In genomic region chr5:114018178-114018577, GRCh38 we compare ENCODE assay signal across 11 cellular contexts.
DNase-seq lines count a peak whose midpoint lies in the region; ATAC-seq, FAIRE-seq and TF ChIP-seq lines count a peak whose summit lies in the region.
"Had no signal": no experiment of that assay in that cellular context is flagged by ENCODE, and none has a peak within 500 bp of the region (broad histone marks: within the 10 kb centered on the region; RNA-seq: fewer than 3 reads in every experiment).

No MANE protein-coding gene starts in this region.

- H3K9me3 ChIP-seq in HepG2 (ENCODE audit: low read length) (no peaks in the 10 kb centered on the region), right lobe of liver (no peaks in the 10 kb centered on the region)

- no peak overlapping the region for H3K9ac ChIP-seq in HepG2 (ENCODE audit: insufficient read depth, low read depth, low read length)

- peak; percentile 15 for FAIRE-seq in HepG2 (lab: Jason Lieb, UNC)

- H3K27me3 ChIP-seq in HepG2 (ENCODE audit: control insufficient read depth in 1 of 2, insufficient read depth in 2 of 2, low read length in 2 of 2): no peaks in the 10 kb centered on the region
- no peaks in the 10 kb centered on the region for H3K27me3 ChIP-seq in right lobe of liver

- CTCF ChIA-PET in HepG2 (lab: Yijun Ruan, JAX; ENCODE audit: low intra/inter-chr PET ratio, low total read pairs): no interaction called here

- no peaks in the 10 kb centered on the region for H3K4me1 ChIP-seq in HepG2 (ENCODE audit: insufficient read depth, low read length)
- H3K4me1 ChIP-seq in right lobe of liver: no peaks in the 10 kb centered on the region

- in situ Hi-C loops in HepG2 (cut with HindIII; ENCODE audit: extremely low pct_ligation_motif_present, low pct_unique_long_range_greater_than_20kb): no loop called here
- in situ Hi-C loops in SK-MEL-5 (cut with HindIII; ENCODE audit: low pct_unique_long_range_greater_than_20kb, low sequenced_read_pairs): no loop called here

- intact Hi-C loops in HepG2 (cut with micrococcal nuclease; ENCODE audit: unreplicated experiment): loop anchor here (5.0 kb wide), 1 partner anchor 434 kb away; no protein-coding TSS in a partner anchor
- intact Hi-C loops in right lobe of liver (cut with DNase I): no loop called here
- intact Hi-C loops in activated CD4-positive, alpha-beta T cell treated with anti-CD3 and anti-CD28 coated beads, Interleukin-2, amount 10 ng/mL, durations not matched to agents 24 days and 14 days (cut with micrococcal nuclease): no loop called here

- no peak overlapping the region for H3K27ac Mint-ChIP-seq in activated CD4-positive, alpha-beta T cell treated with anti-CD3 and anti-CD28 coated beads, Interleukin-2, amount 10 ng/mL, durations not matched to agents 24 days and 14 days
- H3K27ac Mint-ChIP-seq in glutamatergic neuron (ENCODE audit: unreplicated experiment): no peak overlapping the region
- H3K27ac Mint-ChIP-seq: CD4-positive, CD25-positive, alpha-beta regulatory T cell had no signal

- no peak overlapping the region for H3K4me3 Mint-ChIP-seq in activated CD4-positive, alpha-beta T cell treated with anti-CD3 and anti-CD28 coated beads, Interleukin-2, amount 10 ng/mL, durations not matched to agents 24 days and 14 days
- H3K4me3 Mint-ChIP-seq in glutamatergic neuron (ENCODE audit: unreplicated experiment): no peak overlapping the region
- H3K4me3 Mint-ChIP-seq: CD4-positive, CD25-positive, alpha-beta regulatory T cell had no signal

- no peaks in the 10 kb centered on the region for H3K27me3 Mint-ChIP-seq in activated CD4-positive, alpha-beta T cell treated with anti-CD3 and anti-CD28 coated beads, Interleukin-2, amount 10 ng/mL, durations not matched to agents 24 days and 14 days
- peaks cover 2% of the 10 kb centered on the region for H3K27me3 Mint-ChIP-seq in glutamatergic neuron (ENCODE audit: unreplicated experiment)
- H3K27me3 Mint-ChIP-seq: CD4-positive, CD25-positive, alpha-beta regulatory T cell had no signal

- H4K20me1 ChIP-seq in HepG2 (ENCODE audit: insufficient read depth, low read length): no peaks in the 10 kb centered on the region

- no TSS peak for BruUV-seq in HepG2 (replicated peaks; lab: Mats Ljungman, UMichigan)

- TF ChIP-seq EP300 in HepG2 (IDR thresholded peaks at IDR 0.05; ENCODE audit: low read depth in 2 of 2, low read length in 2 of 2) (no peak), HepG2 (CRISPR knock-in tag; IDR thresholded peaks at IDR 0.05; ENCODE audit: borderline replicate concordance) (no peak)

- 3% methylated on average over 4 of the region's 4 CpGs for WGBS in HepG2 (ENCODE audit: low lambda C conversion rate)
- WGBS in right lobe of liver (ENCODE audit: insufficient coverage, low coverage, low lambda C conversion rate, missing lambda C conversion rate): 51% methylated on average over 4 of the region's 4 CpGs

- no peaks in the 10 kb centered on the region for H3K79me2 ChIP-seq in HepG2 (ENCODE audit: insufficient read depth, low read length)

- ATAC-seq in HepG2 (peak; percentile 64; the same call in 2 of the 3 replicates), right lobe of liver (no peak), GM18907 (IDR thresholded peaks at IDR 0.05; ENCODE audit: unreplicated experiment) (no peak)

- TF ChIP-seq CTCF in HepG2 (CRISPR knock-in tag; IDR thresholded peaks at IDR 0.05): peak; percentile 34; the same call in 1 of the 2 replicates
- TF ChIP-seq CTCF in right lobe of liver (IDR thresholded peaks at IDR 0.05): peak in 1 of 4 donors; percentile 9
- TF ChIP-seq CTCF in glutamatergic neuron (IDR thresholded peaks at IDR 0.05; ENCODE audit: partially characterized antibody, unreplicated experiment): no peak

- H3K9me3 Mint-ChIP-seq in activated CD4-positive, alpha-beta T cell treated with anti-CD3 and anti-CD28 coated beads, Interleukin-2, amount 10 ng/mL, durations not matched to agents 24 days and 14 days: no peaks in the 10 kb centered on the region
- no peaks in the 10 kb centered on the region for H3K9me3 Mint-ChIP-seq in glutamatergic neuron (ENCODE audit: unreplicated experiment)

- H2AFZ ChIP-seq in HepG2 (ENCODE audit: low read length): no peak overlapping the region

- no peak for TF ChIP-seq RAD21 in HepG2 (CRISPR knock-in tag; IDR thresholded peaks at IDR 0.05)

- no peak overlapping the region for H3K4me3 ChIP-seq in HepG2 (replicated peaks in 1 of 3; ENCODE audit: insufficient read depth in 1 of 3, low read depth in 2 of 3, low read length in 3 of 3)
- H3K4me3 ChIP-seq in right lobe of liver: no peak overlapping the region

- no peak overlapping the region for H3K27ac ChIP-seq in HepG2 (ENCODE audit: extremely low read length, insufficient read depth, low read length)
- H3K27ac ChIP-seq in right lobe of liver: no peak overlapping the region

- DNase-seq in HepG2 (ENCODE audit: low spot score) (peak; percentile 1), right lobe of liver (no peak), SK-MEL-5 (ENCODE audit: low read depth, low spot score) (peak; percentile 25), iPS-NIHi7 (ENCODE audit: extremely low spot score) (peak; percentile 33), NCI-H1930 (lab: John Stamatoyannopoulos, UW) (no peak), glutamatergic neuron (no peak)
- DNase-seq in activated CD4-positive, alpha-beta T cell treated with anti-CD3 and anti-CD28 coated beads, Interleukin-2, amount 10 ng/mL, durations not matched to agents 24 days and 14 days: no peak
- DNase-seq: CD4-positive, CD25-positive, alpha-beta regulatory T cell; effector CD8-positive, alpha-beta T cell; NCI-H510A treated with DMSO at 0.1 percent for 48 hours had no signal

- H3K36me3 ChIP-seq in HepG2 (replicated peaks in 1 of 2; ENCODE audit: control insufficient read depth in 1 of 2, insufficient read depth in 2 of 2, low read length in 2 of 2) (no peaks in the 10 kb centered on the region), right lobe of liver (no peaks in the 10 kb centered on the region)

- H3K36me3 Mint-ChIP-seq in activated CD4-positive, alpha-beta T cell treated with anti-CD3 and anti-CD28 coated beads, Interleukin-2, amount 10 ng/mL, durations not matched to agents 24 days and 14 days (ENCODE audit: low read depth): no peaks in the 10 kb centered on the region
- H3K36me3 Mint-ChIP-seq in glutamatergic neuron (ENCODE audit: unreplicated experiment): no peaks in the 10 kb centered on the region
- H3K36me3 Mint-ChIP-seq: CD4-positive, CD25-positive, alpha-beta regulatory T cell had no signal

- no peaks in the 10 kb centered on the region for H3K4me1 Mint-ChIP-seq in activated CD4-positive, alpha-beta T cell treated with anti-CD3 and anti-CD28 coated beads, Interleukin-2, amount 10 ng/mL, durations not matched to agents 24 days and 14 days
- no peaks in the 10 kb centered on the region for H3K4me1 Mint-ChIP-seq in glutamatergic neuron (ENCODE audit: low read depth, unreplicated experiment)
- H3K4me1 Mint-ChIP-seq: CD4-positive, CD25-positive, alpha-beta regulatory T cell had no signal

- POLR2A ChIA-PET in HepG2 (lab: Yijun Ruan, JAX): no interaction called here

- H3K4me2 ChIP-seq in HepG2 (ENCODE audit: low read depth, low read length): no peak overlapping the region

- TF ChIP-seq POLR2A in HepG2 (IDR thresholded peaks at IDR 0.05; ENCODE audit: insufficient read depth in 1 of 2, low read depth in 2 of 2, low read length in 2 of 2) (no peak), right lobe of liver (IDR thresholded peaks at IDR 0.05) (no peak)

TF ChIP-seq in HepG2, 621 proteins besides CTCF, POLR2A, EP300 and RAD21:
- no peak for TF ChIP-seq ZNF367 (CRISPR knock-in tag; IDR thresholded peaks at IDR 0.05; ENCODE audit: borderline replicate concordance)
- no peak for TF ChIP-seq ZNF446 (CRISPR knock-in tag; IDR thresholded peaks at IDR 0.05)
- no peak for TF ChIP-seq NFKBIZ (CRISPR knock-in tag; IDR thresholded peaks at IDR 0.05)
- no peak for TF ChIP-seq EED (CRISPR knock-in tag; IDR thresholded peaks at IDR 0.05)
- TF ChIP-seq STAG1 (CRISPR knock-in tag; IDR thresholded peaks at IDR 0.05): peak; percentile 52

Comparison
In these comparisons a context has a peak if more than half of its experiments do, and no peak if none do; other contexts are left out.
1. DNase-seq: peak in HepG2 (single experiment), SK-MEL-5 (single experiment) and iPS-NIHi7 (single experiment); none in right lobe of liver (0 of 3), NCI-H1930 (0 of 2), activated CD4-positive, alpha-beta T cell treated with anti-CD3 and anti-CD28 coated beads, Interleukin-2, amount 10 ng/mL, durations not matched to agents 24 days and 14 days (single experiment) and glutamatergic neuron (single experiment).